Comparison of ENCODE assay signal across 9 cellular contexts in genomic region chr17:21129023-21129681, GRCh38. TPM values are rescaled to one million over a fixed set of nuclear protein-coding genes. Genes with fewer than 3 reads are reported as not detected.
DNase-seq lines count a peak whose midpoint lies in the region; ATAC-seq and TF ChIP-seq lines count a peak whose summit lies in the region.
"Had no signal": no experiment of that assay in that cellular context is flagged by ENCODE, and none has a peak within 500 bp of the region (broad histone marks: within the 10 kb centered on the region; RNA-seq: fewer than 3 reads in every experiment).

No MANE protein-coding gene starts in this region.

- peaks cover 16% of the 10 kb centered on the region for H3K4me1 Mint-ChIP-seq in neural progenitor cell

- no peak overlapping the region for H2AFZ ChIP-seq in neural progenitor cell (replicated peaks)

- TF ChIP-seq CTCF in neural progenitor cell (IDR thresholded peaks at IDR 0.05) = peak; percentile 25

- H3K36me3 ChIP-seq in neural progenitor cell = peaks cover 4% of the 10 kb centered on the region

- H3K36me3 Mint-ChIP-seq in neural progenitor cell = peaks cover 4% of the 10 kb centered on the region

- H3K9me3 Mint-ChIP-seq in neural progenitor cell = peaks cover 20% of the 10 kb centered on the region

- H3K27ac ChIP-seq in neural progenitor cell = no peak overlapping the region

- H3K4me3 ChIP-seq in neural progenitor cell = no peak overlapping the region

- no peaks in the 10 kb centered on the region for H3K27me3 ChIP-seq in neural progenitor cell

- no peaks in the 10 kb centered on the region for H4K20me1 ChIP-seq in neural progenitor cell (ENCODE audit: low read depth)

- no peak overlapping the region for H3K4me2 ChIP-seq in neural progenitor cell

- peaks cover 8% of the 10 kb centered on the region for H3K4me1 ChIP-seq in neural progenitor cell

- H3K9ac ChIP-seq in neural progenitor cell = no peak overlapping the region

- H3K79me2 ChIP-seq in neural progenitor cell (ENCODE audit: low read depth) = peaks cover 69% of the 10 kb centered on the region

- peaks cover 5% of the 10 kb centered on the region for H3K27me3 Mint-ChIP-seq in neural progenitor cell (ENCODE audit: insufficient read depth, low read depth)

- H3K4me3 Mint-ChIP-seq in neural progenitor cell = peak overlapping the region; percentile 72

- no peaks in the 10 kb centered on the region for H3F3A ChIP-seq in neural progenitor cell (ENCODE audit: low read depth)

- peaks cover 10% of the 10 kb centered on the region for H3K9me3 ChIP-seq in neural progenitor cell (ENCODE audit: low read depth)

- DNase-seq in NCI-H345 (lab: John Stamatoyannopoulos, UW) (peak; percentile 4), NCI-H345 treated with DMSO at 0.1 percent for 48 hours (lab: John Stamatoyannopoulos, UW; ENCODE audit: unreplicated experiment) (no peak), NCI-H1694 treated with DMSO at 0.1 percent for 48 hours (lab: John Stamatoyannopoulos, UW) (peak; percentile 47), dermis blood vessel endothelial cell (peak; percentile 84), neural progenitor cell (ENCODE audit: low spot score) (no peak), SKM-1 (lab: John Stamatoyannopoulos, UW; ENCODE audit: unreplicated experiment) (no peak), NCI-H2107 (lab: John Stamatoyannopoulos, UW) (no peak)
- DNase-seq: DND-41 had no signal

- ATAC-seq in GM18519 (IDR thresholded peaks at IDR 0.05; ENCODE audit: low FRiP score, unreplicated experiment) = no peak

- H3K27ac Mint-ChIP-seq in neural progenitor cell = no peak overlapping the region

RNA-seq across cellular contexts. Expression of gene DHRS7B, which starts 2.4 kb away (rescaled TPM):
- 13.3 and 22.0 TPM in 2 replicates for total RNA-seq in dermis blood vessel endothelial cell
- total RNA-seq in neural progenitor cell (ENCODE audit: low replicate concordance) = 21.6 and 29.9 TPM in 2 replicates

Comparison
In these comparisons a context has a peak if more than half of its experiments do, and no peak if none do; other contexts are left out.
1. DNase-seq: peak in NCI-H345 (single experiment), NCI-H1694 treated with DMSO at 0.1 percent for 48 hours (single experiment) and dermis blood vessel endothelial cell (single experiment); none in NCI-H345 treated with DMSO at 0.1 percent for 48 hours (single experiment), neural progenitor cell (single experiment), SKM-1 (single experiment) and NCI-H2107 (single experiment).